Comparison of ENCODE assay signal across 12 cellular contexts in genomic region chr17:83084621-83085056, GRCh38. TPM values are rescaled to one million over a fixed set of nuclear protein-coding genes. Genes with fewer than 3 reads are reported as not detected.
DNase-seq lines count a peak whose midpoint lies in the region; ATAC-seq and TF ChIP-seq lines count a peak whose summit lies in the region.
"Had no signal": no experiment of that assay in that cellular context is flagged by ENCODE, and none has a peak within 500 bp of the region (broad histone marks: within the 10 kb centered on the region; RNA-seq: fewer than 3 reads in every experiment).

No MANE protein-coding gene starts in this region.

- no peak overlapping the region for H3K9ac ChIP-seq in neural progenitor cell

- H3K4me1 ChIP-seq in stomach (peaks cover 68 to 87% (median 78%) of the 10 kb centered on the region in 4 donors), neural progenitor cell (no peaks in the 10 kb centered on the region)

- TF ChIP-seq CTCF in fibroblast of the aortic adventitia (IDR thresholded peaks at IDR 0.05; ENCODE audit: insufficient read depth, low read length) (no peak), stomach (IDR thresholded peaks at IDR 0.05) (no peak), neural progenitor cell (IDR thresholded peaks at IDR 0.05) (no peak)

- H2AFZ ChIP-seq in neural progenitor cell (replicated peaks) = no peak overlapping the region

- no peak for DNase-seq in activated CD4-positive, alpha-beta T cell treated with anti-CD3 and anti-CD28 coated beads for 36 hours
- no peak for DNase-seq in activated CD4-positive, alpha-beta T cell treated with anti-CD3 and anti-CD28 coated beads, Interleukin-2, amount 10 ng/mL, durations not matched to agents 7 days and 5 days
- DNase-seq in NCI-H510A (lab: John Stamatoyannopoulos, UW) (peak; percentile 76), fibroblast of the aortic adventitia (ENCODE audit: low read depth) (no peak), stomach (peak; percentile 63), activated gamma-delta T cell (lab: John Stamatoyannopoulos, UW) (no peak), neural progenitor cell (ENCODE audit: low spot score) (no peak)
- DNase-seq: NCI-H2081 treated with DMSO at 0.1 percent for 48 hours; Right ventricle myocardium superior; stimulated activated CD4-positive, alpha-beta T cell treated with anti-CD3 and anti-CD28 coated beads, Interleukin-2, amount 100 ng/mL, for 24 hours had no signal

- POLR2A ChIA-PET in activated CD4-positive, alpha-beta T cell treated with anti-CD3 and anti-CD28 coated beads for 36 hours (lab: Charles Lee) = interaction anchor here (0.6 kb wide), 1 partner anchor 473 kb away, joined by 4 read pairs; no protein-coding TSS in a partner anchor
- POLR2A ChIA-PET in activated CD4-positive, alpha-beta T cell treated with anti-CD3 and anti-CD28 coated beads, Interleukin-2, amount 10 ng/mL, durations not matched to agents 7 days and 5 days (lab: Charles Lee) = no interaction called here

- no peaks in the 10 kb centered on the region for H3K9me3 Mint-ChIP-seq in activated CD4-positive, alpha-beta T cell treated with anti-CD3 and anti-CD28 coated beads for 36 hours (ENCODE audit: low read depth)
- no peaks in the 10 kb centered on the region for H3K9me3 Mint-ChIP-seq in activated CD4-positive, alpha-beta T cell treated with anti-CD3 and anti-CD28 coated beads, Interleukin-2, amount 10 ng/mL, durations not matched to agents 7 days and 5 days
- H3K9me3 Mint-ChIP-seq in neural progenitor cell = no peaks in the 10 kb centered on the region

- no peaks in the 10 kb centered on the region for H3K79me2 ChIP-seq in neural progenitor cell (ENCODE audit: low read depth)

- peak overlapping the region; percentile 58 for H3K4me3 ChIP-seq in fibroblast of the aortic adventitia (ENCODE audit: low read depth, low read length)
- peak overlapping the region in 1 of 4 donors; percentile 15 for H3K4me3 ChIP-seq in stomach
- no peak overlapping the region for H3K4me3 ChIP-seq in neural progenitor cell
- H3K4me3 ChIP-seq: cardiac muscle cell had no signal

- H3K27me3 ChIP-seq in stomach (peaks cover 0 to 6% (median 0%) of the 10 kb centered on the region in 3 donors), neural progenitor cell (peaks cover 40% of the 10 kb centered on the region)

- TF ChIP-seq EP300 in stomach (IDR thresholded peaks at IDR 0.05) = no peak

- peaks cover 7 to 47% (median 29%) of the 10 kb centered on the region in 4 donors for H3K36me3 ChIP-seq in stomach
- H3K36me3 ChIP-seq in neural progenitor cell = no peaks in the 10 kb centered on the region
- H3K36me3 ChIP-seq: cardiac muscle cell had no signal

- no peaks in the 10 kb centered on the region for H3K27me3 Mint-ChIP-seq in activated CD4-positive, alpha-beta T cell treated with anti-CD3 and anti-CD28 coated beads for 36 hours
- H3K27me3 Mint-ChIP-seq in activated CD4-positive, alpha-beta T cell treated with anti-CD3 and anti-CD28 coated beads, Interleukin-2, amount 10 ng/mL, durations not matched to agents 7 days and 5 days = peaks cover 14% of the 10 kb centered on the region
- H3K27me3 Mint-ChIP-seq in neural progenitor cell (ENCODE audit: insufficient read depth, low read depth) = peaks cover 12% of the 10 kb centered on the region

- H3K4me1 Mint-ChIP-seq in activated CD4-positive, alpha-beta T cell treated with anti-CD3 and anti-CD28 coated beads for 36 hours = peaks cover 33% of the 10 kb centered on the region
- H3K4me1 Mint-ChIP-seq in activated CD4-positive, alpha-beta T cell treated with anti-CD3 and anti-CD28 coated beads, Interleukin-2, amount 10 ng/mL, durations not matched to agents 7 days and 5 days = peaks cover 34% of the 10 kb centered on the region
- H3K4me1 Mint-ChIP-seq in neural progenitor cell = peaks cover 31% of the 10 kb centered on the region

- H3K27ac ChIP-seq in stomach = peak overlapping the region; percentile 2 to 94 (median 86)
- no peak overlapping the region for H3K27ac ChIP-seq in neural progenitor cell
- H3K27ac ChIP-seq: cardiac muscle cell had no signal

- CTCF ChIA-PET in activated CD4-positive, alpha-beta T cell treated with anti-CD3 and anti-CD28 coated beads for 36 hours (lab: Charles Lee) = interaction anchor here (0.6 to 1.2 kb wide), 3 partner anchors 36 to 248 kb away, joined by 3 to 5 read pairs (median 3); partner anchors contain the start of gene ZNF750
- CTCF ChIA-PET in activated CD4-positive, alpha-beta T cell treated with anti-CD3 and anti-CD28 coated beads, Interleukin-2, amount 10 ng/mL, durations not matched to agents 7 days and 5 days (lab: Charles Lee) = interaction anchor here (1.8 kb wide), 1 partner anchor 116 kb away, joined by 4 read pairs; no protein-coding TSS in a partner anchor

- no peak overlapping the region for H3K4me3 Mint-ChIP-seq in activated CD4-positive, alpha-beta T cell treated with anti-CD3 and anti-CD28 coated beads for 36 hours
- no peak overlapping the region for H3K4me3 Mint-ChIP-seq in activated CD4-positive, alpha-beta T cell treated with anti-CD3 and anti-CD28 coated beads, Interleukin-2, amount 10 ng/mL, durations not matched to agents 7 days and 5 days
- H3K4me3 Mint-ChIP-seq in neural progenitor cell = no peak overlapping the region

- no peak for ATAC-seq in activated CD4-positive, alpha-beta T cell treated with anti-CD3 and anti-CD28 coated beads for 36 hours
- no peak for ATAC-seq in HG03097 (IDR thresholded peaks at IDR 0.05; ENCODE audit: low FRiP score, unreplicated experiment)

- H3K27ac Mint-ChIP-seq in activated CD4-positive, alpha-beta T cell treated with anti-CD3 and anti-CD28 coated beads for 36 hours = peak overlapping the region; percentile 89
- no peak overlapping the region for H3K27ac Mint-ChIP-seq in activated CD4-positive, alpha-beta T cell treated with anti-CD3 and anti-CD28 coated beads, Interleukin-2, amount 10 ng/mL, durations not matched to agents 7 days and 5 days
- H3K27ac Mint-ChIP-seq in neural progenitor cell = no peak overlapping the region

- H3K36me3 Mint-ChIP-seq in activated CD4-positive, alpha-beta T cell treated with anti-CD3 and anti-CD28 coated beads for 36 hours (ENCODE audit: low read depth) = peaks cover 6% of the 10 kb centered on the region
- H3K36me3 Mint-ChIP-seq in activated CD4-positive, alpha-beta T cell treated with anti-CD3 and anti-CD28 coated beads, Interleukin-2, amount 10 ng/mL, durations not matched to agents 7 days and 5 days (ENCODE audit: low read depth) = no peaks in the 10 kb centered on the region
- peaks cover 16% of the 10 kb centered on the region for H3K36me3 Mint-ChIP-seq in neural progenitor cell

- H3K4me2 ChIP-seq in neural progenitor cell = no peak overlapping the region

- TF ChIP-seq POLR2A in stomach (IDR thresholded peaks at IDR 0.05) = no peak

- intact Hi-C loops in activated CD4-positive, alpha-beta T cell treated with anti-CD3 and anti-CD28 coated beads for 36 hours (cut with DNase I, micrococcal nuclease) = loop anchor here in 1 of 2 experiments (5.0 kb wide), 1 partner anchor 207 kb away; no protein-coding TSS in a partner anchor
- intact Hi-C loops in stomach (cut with DNase I; ENCODE audit: low total_unique reads) = no loop called here

- peaks cover 25% of the 10 kb centered on the region for H4K20me1 ChIP-seq in neural progenitor cell (ENCODE audit: low read depth)

- H3K9me3 ChIP-seq in stomach = no peaks in the 10 kb centered on the region
- H3K9me3 ChIP-seq in neural progenitor cell (ENCODE audit: low read depth) = no peaks in the 10 kb centered on the region

- H3F3A ChIP-seq in neural progenitor cell (ENCODE audit: low read depth) = no peaks in the 10 kb centered on the region

- WGBS in stomach, 5 donors = 61 to 97% (median 71%) methylated on average over 14 to 27 of the region's 27 CpGs

RNA-seq across cellular contexts. Expression of gene METRNL, which starts 5.2 kb away (rescaled TPM):
- 10 to 100 TPM; 22.4 to 26.3 TPM for total RNA-seq in activated CD4-positive, alpha-beta T cell treated with anti-CD3 and anti-CD28 coated beads for 36 hours
- total RNA-seq in activated CD4-positive, alpha-beta T cell treated with anti-CD3 and anti-CD28 coated beads, Interleukin-2, amount 10 ng/mL, durations not matched to agents 7 days and 5 days = 1 to 10 TPM; 2.1 to 2.2 TPM
- total RNA-seq in fibroblast of the aortic adventitia (ENCODE audit: low replicate concordance) = 77.4 and 105 TPM in 2 replicates
- total RNA-seq in stomach = 100 to 1,000 TPM in 2 of 5 donors, 10 to 100 TPM in 3; 25.7 to 452 (median 55.4) TPM
- polyA plus RNA-seq in stomach = 10 to 100 TPM; 29.3 to 49.1 (median 35.9) TPM
- total RNA-seq in neural progenitor cell (ENCODE audit: low replicate concordance) = 3.6 and 12.9 TPM in 2 replicates

Comparison
In these comparisons a context has a peak if more than half of its experiments do, and no peak if none do; other contexts are left out.
1. DNase-seq: peak in NCI-H510A (single experiment) and stomach (single experiment); none in activated CD4-positive, alpha-beta T cell treated with anti-CD3 and anti-CD28 coated beads for 36 hours (single experiment), activated CD4-positive, alpha-beta T cell treated with anti-CD3 and anti-CD28 coated beads, Interleukin-2, amount 10 ng/mL, durations not matched to agents 7 days and 5 days (single experiment), fibroblast of the aortic adventitia (single experiment), activated gamma-delta T cell (single experiment) and neural progenitor cell (single experiment).